ENCODE assay signal across 15 cellular contexts in the genomic region with DNA sequence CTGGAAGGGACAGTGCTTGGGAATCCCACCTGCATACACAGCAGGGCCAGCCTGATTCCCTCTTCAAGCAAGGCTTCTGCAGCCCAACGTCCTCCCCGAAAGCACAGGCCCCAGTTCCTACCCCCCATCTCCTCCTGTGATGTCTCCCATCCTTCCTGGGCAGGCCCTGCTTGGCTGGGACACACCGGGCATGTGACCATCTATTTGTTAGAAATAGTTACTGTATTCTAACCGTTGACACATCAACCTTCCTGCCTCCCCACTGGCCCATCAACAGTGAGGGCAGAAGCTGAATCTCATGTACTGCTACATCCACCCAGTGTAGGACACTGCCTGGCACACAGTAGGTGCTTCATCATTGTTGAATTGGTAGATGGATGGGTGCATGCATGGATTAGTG. TPM values are rescaled to one million over a fixed set of nuclear protein-coding genes. Genes with fewer than 3 reads are reported as not detected.
DNase-seq lines count a peak whose midpoint lies in the region; ATAC-seq and TF ChIP-seq lines count a peak whose summit lies in the region.
"Had no signal": no experiment of that assay in that cellular context is flagged by ENCODE, and none has a peak within 500 bp of the region (broad histone marks: within the 10 kb centered on the region; RNA-seq: fewer than 3 reads in every experiment).

No MANE protein-coding gene starts in this region.

- H3K36me3 ChIP-seq in Peyer's patch: no peaks in the 10 kb centered on the region
- H3K36me3 ChIP-seq in neural progenitor cell: no peaks in the 10 kb centered on the region
- H3K36me3 ChIP-seq: adrenal gland had no signal

- H3K36me3 Mint-ChIP-seq in stimulated activated naive B cell treated with anti-CD40 and anti-IgM and Interleukin-4, amounts not matched to agents 10 μg/mL and 1 μg/mL and 100 μg/mL, for 72 hours: peaks cover 27 to 33% of the 10 kb centered on the region in 2 donors
- H3K36me3 Mint-ChIP-seq in neural progenitor cell: no peaks in the 10 kb centered on the region

- no peak overlapping the region for H3K4me2 ChIP-seq in neural progenitor cell

- peaks cover 5% of the 10 kb centered on the region for H3F3A ChIP-seq in neural progenitor cell (ENCODE audit: low read depth)

- peak; percentile 47 for DNase-seq in activated effector memory CD4-positive, alpha-beta T cell treated with anti-CD3 and anti-CD28 coated beads, Interleukin-2, amount 50 U/mL, for 16 hours
- no peak for DNase-seq in activated effector memory CD4-positive, alpha-beta T cell treated with Interleukin-2 at 50 U/mL for 16 hours
- DNase-seq in Peyer's patch: peak in 2 of 3 donors; percentile 8 to 38
- DNase-seq in epithelial cell of prostate (ENCODE audit: low read depth, low spot score): no peak
- no peak for DNase-seq in stimulated activated naive B cell treated with anti-CD40 and anti-IgM and Interleukin-4, amounts not matched to agents 10 μg/mL and 1 μg/mL and 100 μg/mL, for 72 hours
- no peak for DNase-seq in neural progenitor cell (ENCODE audit: low spot score)
- no peak for DNase-seq in NOMO-1 treated with dmso at 0.1 percent for 144 hours (lab: John Stamatoyannopoulos, UW; ENCODE audit: unreplicated experiment)
- DNase-seq: activated CD8-positive, alpha-beta T cell treated with anti-CD3 and anti-CD28 coated beads, Interleukin-2, amount 10 ng/mL, durations not matched to agents 7 days and 5 days; DMS153; NCI-H82; stimulated activated CD4-positive, alpha-beta T cell treated with anti-CD3 and anti-CD28 coated beads, Interleukin-1b, Interleukin-23, amount 100 ng/mL, for 48 hours had no signal

- no peak overlapping the region for H3K9ac ChIP-seq in neural progenitor cell

- no peaks in the 10 kb centered on the region for H3K9me3 Mint-ChIP-seq in stimulated activated naive B cell treated with anti-CD40 and anti-IgM and Interleukin-4, amounts not matched to agents 10 μg/mL and 1 μg/mL and 100 μg/mL, for 72 hours
- H3K9me3 Mint-ChIP-seq in neural progenitor cell: no peaks in the 10 kb centered on the region

- no peak overlapping the region for H3K4me3 Mint-ChIP-seq in stimulated activated naive B cell treated with anti-CD40 and anti-IgM and Interleukin-4, amounts not matched to agents 10 μg/mL and 1 μg/mL and 100 μg/mL, for 72 hours
- H3K4me3 Mint-ChIP-seq in neural progenitor cell: no peak overlapping the region
- H3K4me3 Mint-ChIP-seq: activated CD8-positive, alpha-beta T cell treated with anti-CD3 and anti-CD28 coated beads, Interleukin-2, amount 10 ng/mL, durations not matched to agents 7 days and 5 days had no signal

- H3K79me2 ChIP-seq in neural progenitor cell (ENCODE audit: low read depth): no peaks in the 10 kb centered on the region

- no peaks in the 10 kb centered on the region for H3K27me3 ChIP-seq in Peyer's patch
- no peaks in the 10 kb centered on the region for H3K27me3 ChIP-seq in neural progenitor cell
- H3K27me3 ChIP-seq: adrenal gland had no signal

- no peak overlapping the region for H2AFZ ChIP-seq in neural progenitor cell (replicated peaks)

- no peak overlapping the region for H3K4me3 ChIP-seq in Peyer's patch
- no peak overlapping the region for H3K4me3 ChIP-seq in neural progenitor cell
- H3K4me3 ChIP-seq: adrenal gland had no signal

- H3K27ac Mint-ChIP-seq in stimulated activated naive B cell treated with anti-CD40 and anti-IgM and Interleukin-4, amounts not matched to agents 10 μg/mL and 1 μg/mL and 100 μg/mL, for 72 hours: peak overlapping the region; percentile 56
- no peak overlapping the region for H3K27ac Mint-ChIP-seq in neural progenitor cell
- H3K27ac Mint-ChIP-seq: activated CD8-positive, alpha-beta T cell treated with anti-CD3 and anti-CD28 coated beads, Interleukin-2, amount 10 ng/mL, durations not matched to agents 7 days and 5 days had no signal

- ATAC-seq in stimulated activated naive B cell treated with anti-CD40 and anti-IgM and Interleukin-4, amounts not matched to agents 10 μg/mL and 1 μg/mL and 100 μg/mL, for 72 hours (replicated peaks): no peak
- no peak for ATAC-seq in HG02571 (IDR thresholded peaks at IDR 0.05; ENCODE audit: unreplicated experiment)
- ATAC-seq: activated CD8-positive, alpha-beta T cell treated with anti-CD3 and anti-CD28 coated beads, Interleukin-2, amount 10 ng/mL, durations not matched to agents 7 days and 5 days had no signal

- H3K4me1 ChIP-seq in Peyer's patch (peaks cover 0 to 24% (median 3%) of the 10 kb centered on the region in 4 donors), neural progenitor cell (peaks cover 27% of the 10 kb centered on the region)

- H4K20me1 ChIP-seq in neural progenitor cell (ENCODE audit: low read depth): no peaks in the 10 kb centered on the region

- TF ChIP-seq CTCF in Peyer's patch (IDR thresholded peaks at IDR 0.05) (no peak), neural progenitor cell (IDR thresholded peaks at IDR 0.05) (no peak)

- no peak for TF ChIP-seq POLR2A in Peyer's patch (IDR thresholded peaks at IDR 0.05)

- H3K9me3 ChIP-seq in Peyer's patch (no peaks in the 10 kb centered on the region), neural progenitor cell (ENCODE audit: low read depth) (no peaks in the 10 kb centered on the region)
- H3K9me3 ChIP-seq: adrenal gland had no signal

- H3K27ac ChIP-seq in Peyer's patch (peak overlapping the region in 1 of 4 donors; percentile 27), epithelial cell of prostate (peak overlapping the region; percentile 43), neural progenitor cell (no peak overlapping the region)
- H3K27ac ChIP-seq: RWPE1 had no signal

- peaks cover 37 to 71% of the 10 kb centered on the region in 2 donors for H3K4me1 Mint-ChIP-seq in stimulated activated naive B cell treated with anti-CD40 and anti-IgM and Interleukin-4, amounts not matched to agents 10 μg/mL and 1 μg/mL and 100 μg/mL, for 72 hours
- H3K4me1 Mint-ChIP-seq in neural progenitor cell: peaks cover 27% of the 10 kb centered on the region

- H3K27me3 Mint-ChIP-seq in stimulated activated naive B cell treated with anti-CD40 and anti-IgM and Interleukin-4, amounts not matched to agents 10 μg/mL and 1 μg/mL and 100 μg/mL, for 72 hours: no peaks in the 10 kb centered on the region
- peaks cover 6% of the 10 kb centered on the region for H3K27me3 Mint-ChIP-seq in neural progenitor cell (ENCODE audit: insufficient read depth, low read depth)

RNA-seq across cellular contexts. Expression of gene PRR29, which starts 10.7 kb away (rescaled TPM):
- total RNA-seq in Peyer's patch (under 1 TPM in 1 of 4 donors, not detected in 3; 0.27 TPM), neural progenitor cell (ENCODE audit: low replicate concordance) (0.95 and 1.5 TPM in 2 replicates)

RNA-seq across cellular contexts. Expression of gene ICAM2, which starts 11.6 kb away (rescaled TPM):
- 10 to 100 TPM in 2 of 4 donors, 1 to 10 TPM in 2; 2.1 to 25.6 (median 9.7) TPM for total RNA-seq in Peyer's patch
- total RNA-seq in neural progenitor cell (ENCODE audit: low replicate concordance): not detected in 2 replicates

RNA-seq across cellular contexts. Expression of gene SCN4A, which starts 36.1 kb away (rescaled TPM):
- total RNA-seq in Peyer's patch (under 1 TPM in 1 of 4 donors, not detected in 3; 0.83 TPM), neural progenitor cell (ENCODE audit: low replicate concordance) (1.8 and 4.2 TPM in 2 replicates)
- total RNA-seq: activated CD8-positive, alpha-beta T cell treated with anti-CD3 and anti-CD28 coated beads, Interleukin-2, amount 10 ng/mL, durations not matched to agents 7 days and 5 days; renal cortical epithelial cell had no signal

Comparison
In these comparisons a context has a peak if more than half of its experiments do, and no peak if none do; other contexts are left out.
1. DNase-seq: peak in activated effector memory CD4-positive, alpha-beta T cell treated with anti-CD3 and anti-CD28 coated beads, Interleukin-2, amount 50 U/mL, for 16 hours (single experiment) and Peyer's patch (2 of 3); none in activated effector memory CD4-positive, alpha-beta T cell treated with Interleukin-2 at 50 U/mL for 16 hours (single experiment), epithelial cell of prostate (single experiment), stimulated activated naive B cell treated with anti-CD40 and anti-IgM and Interleukin-4, amounts not matched to agents 10 μg/mL and 1 μg/mL and 100 μg/mL, for 72 hours (single experiment), neural progenitor cell (single experiment) and NOMO-1 treated with dmso at 0.1 percent for 144 hours (single experiment).